ENCODE assay signal across 21 cellular contexts in genomic region chr15:23570466-23570865, GRCh38. TPM values are rescaled to one million over a fixed set of nuclear protein-coding genes. Genes with fewer than 3 reads are reported as not detected.
DNase-seq lines count a peak whose midpoint lies in the region; ATAC-seq and TF ChIP-seq lines count a peak whose summit lies in the region.
"Had no signal": no experiment of that assay in that cellular context is flagged by ENCODE, and none has a peak within 500 bp of the region (broad histone marks: within the 10 kb centered on the region; RNA-seq: fewer than 3 reads in every experiment).

No MANE protein-coding gene starts in this region.

- H3K4me3 ChIP-seq in mucosa of descending colon (no peak overlapping the region), hepatocyte (no peak overlapping the region)
- H3K4me3 ChIP-seq: SJCRH30 had no signal

- H3K4me1 Mint-ChIP-seq in activated CD4-positive, alpha-beta T cell treated with anti-CD3 and anti-CD28 coated beads, Interleukin-2, amount 10 ng/mL, durations not matched to agents 24 days and 14 days = no peaks in the 10 kb centered on the region
- no peaks in the 10 kb centered on the region for H3K4me1 Mint-ChIP-seq in effector memory CD8-positive, alpha-beta T cell (ENCODE audit: low read depth in 2 of 2)
- H3K4me1 Mint-ChIP-seq: activated naive CD4-positive, alpha-beta T cell treated with anti-CD3 and anti-CD28 coated beads, Interleukin-2, amount 50 U/mL, for 24 hours had no signal

- H3K27ac ChIP-seq in cingulate gyrus (ENCODE audit: low read depth, low read length) (peak overlapping the region; percentile 39), hepatocyte (no peak overlapping the region)
- H3K27ac ChIP-seq: brain microvascular endothelial cell, epithelial cell of prostate, SJCRH30 had no signal

- H3K4me1 ChIP-seq in mucosa of descending colon (ENCODE audit: low read depth) (no peaks in the 10 kb centered on the region), hepatocyte (ENCODE audit: insufficient read depth) (no peaks in the 10 kb centered on the region)
- H3K4me1 ChIP-seq: SJCRH30 had no signal

- DNase-seq in activated CD4-positive, alpha-beta T cell treated with anti-CD3 and anti-CD28 coated beads, Interleukin-2, amount 10 ng/mL, durations not matched to agents 24 days and 14 days = peak; percentile 16
- DNase-seq in activated CD4-positive, alpha-beta T cell treated with anti-CD3 and anti-CD28 coated beads for 48 hours = no peak
- DNase-seq in mucosa of descending colon = no peak
- no peak for DNase-seq in hepatocyte (ENCODE audit: low spot score)
- no peak for DNase-seq in H4 (ENCODE audit: low spot score)
- no peak for DNase-seq in effector memory CD8-positive, alpha-beta T cell
- no peak for DNase-seq in HUDEP-2 (lab: John Stamatoyannopoulos, UW; ENCODE audit: unreplicated experiment in 76 of 76)
- DNase-seq: activated CD8-positive, alpha-beta T cell treated with anti-CD3 and anti-CD28 coated beads, Interleukin-2, amount 10 ng/mL, durations not matched to agents 7 days and 5 days; activated T-cell treated with anti-CD3 and anti-CD28 coated beads, Interleukin-2, amount 50 U/mL, for 48 hours; brain microvascular endothelial cell; DMS53; MV-4-11; NCI-H774; small intestine had no signal

- peak; percentile 55 for ATAC-seq in mucosa of descending colon
- no peak for ATAC-seq in effector memory CD8-positive, alpha-beta T cell (replicated peaks)
- ATAC-seq: activated CD8-positive, alpha-beta T cell treated with anti-CD3 and anti-CD28 coated beads, Interleukin-2, amount 10 ng/mL, durations not matched to agents 7 days and 5 days had no signal

- no peak overlapping the region for H3K4me3 Mint-ChIP-seq in activated CD4-positive, alpha-beta T cell treated with anti-CD3 and anti-CD28 coated beads, Interleukin-2, amount 10 ng/mL, durations not matched to agents 24 days and 14 days
- no peak overlapping the region for H3K4me3 Mint-ChIP-seq in effector memory CD8-positive, alpha-beta T cell
- H3K4me3 Mint-ChIP-seq: activated CD8-positive, alpha-beta T cell treated with anti-CD3 and anti-CD28 coated beads, Interleukin-2, amount 10 ng/mL, durations not matched to agents 7 days and 5 days; activated naive CD4-positive, alpha-beta T cell treated with anti-CD3 and anti-CD28 coated beads, Interleukin-2, amount 50 U/mL, for 24 hours; dendritic cell treated with granulocyte-macrophage colony-stimulating factor and Interleukin-4, amounts not matched to agents 40 ng/mL and 50 ng/mL, for 4 days; IgD-negative memory B cell had no signal

- H3K27me3 ChIP-seq in hepatocyte = no peaks in the 10 kb centered on the region
- H3K27me3 ChIP-seq: brain microvascular endothelial cell, SJCRH30 had no signal

- no peaks in the 10 kb centered on the region for H3K79me2 ChIP-seq in hepatocyte

- H3K9me3 Mint-ChIP-seq in activated CD4-positive, alpha-beta T cell treated with anti-CD3 and anti-CD28 coated beads, Interleukin-2, amount 10 ng/mL, durations not matched to agents 24 days and 14 days = no peaks in the 10 kb centered on the region
- peaks cover under 1 to 2% of the 10 kb centered on the region in 2 donors for H3K9me3 Mint-ChIP-seq in effector memory CD8-positive, alpha-beta T cell
- H3K9me3 Mint-ChIP-seq: activated naive CD4-positive, alpha-beta T cell treated with anti-CD3 and anti-CD28 coated beads, Interleukin-2, amount 50 U/mL, for 24 hours; IgD-negative memory B cell had no signal

- no peak for TF ChIP-seq CTCF in mucosa of descending colon (IDR thresholded peaks at IDR 0.05)
- TF ChIP-seq CTCF in hepatocyte (IDR thresholded peaks at IDR 0.05; ENCODE audit: poor library complexity) = no peak

- H4K20me1 ChIP-seq in hepatocyte (ENCODE audit: insufficient read depth, poor library complexity, severe bottlenecking) = no peaks in the 10 kb centered on the region

- H3K9me2 ChIP-seq in hepatocyte (replicated peaks; ENCODE audit: insufficient read depth) = no peaks in the 10 kb centered on the region

- peaks cover 3% of the 10 kb centered on the region for H3K9me3 ChIP-seq in mucosa of descending colon
- no peaks in the 10 kb centered on the region for H3K9me3 ChIP-seq in hepatocyte (ENCODE audit: low read depth)
- H3K9me3 ChIP-seq: SJCRH30 had no signal

- H3K36me3 Mint-ChIP-seq in activated CD4-positive, alpha-beta T cell treated with anti-CD3 and anti-CD28 coated beads, Interleukin-2, amount 10 ng/mL, durations not matched to agents 24 days and 14 days (ENCODE audit: low read depth) = no peaks in the 10 kb centered on the region
- peaks cover 5% of the 10 kb centered on the region for H3K36me3 Mint-ChIP-seq in effector memory CD8-positive, alpha-beta T cell (ENCODE audit: insufficient read depth)
- H3K36me3 Mint-ChIP-seq: activated naive CD4-positive, alpha-beta T cell treated with anti-CD3 and anti-CD28 coated beads, Interleukin-2, amount 50 U/mL, for 24 hours; IgD-negative memory B cell had no signal

- H2AFZ ChIP-seq in hepatocyte = no peak overlapping the region

- intact Hi-C loops in activated CD4-positive, alpha-beta T cell treated with anti-CD3 and anti-CD28 coated beads, Interleukin-2, amount 10 ng/mL, durations not matched to agents 24 days and 14 days (cut with micrococcal nuclease) = no loop called here
- intact Hi-C loops in mucosa of descending colon (cut with DNase I, micrococcal nuclease) = no loop called here

- no peak overlapping the region for H3K4me2 ChIP-seq in hepatocyte

- WGBS in hepatocyte (ENCODE audit: low lambda C conversion rate, missing lambda C conversion rate) = 21% methylated on average over 3 of the region's 3 CpGs

- no peak overlapping the region for H3K27ac Mint-ChIP-seq in activated CD4-positive, alpha-beta T cell treated with anti-CD3 and anti-CD28 coated beads, Interleukin-2, amount 10 ng/mL, durations not matched to agents 24 days and 14 days
- no peak overlapping the region for H3K27ac Mint-ChIP-seq in effector memory CD8-positive, alpha-beta T cell
- H3K27ac Mint-ChIP-seq: activated CD8-positive, alpha-beta T cell treated with anti-CD3 and anti-CD28 coated beads, Interleukin-2, amount 10 ng/mL, durations not matched to agents 7 days and 5 days; activated naive CD4-positive, alpha-beta T cell treated with anti-CD3 and anti-CD28 coated beads, Interleukin-2, amount 50 U/mL, for 24 hours; dendritic cell treated with granulocyte-macrophage colony-stimulating factor and Interleukin-4, amounts not matched to agents 40 ng/mL and 50 ng/mL, for 4 days; IgD-negative memory B cell had no signal

- no peaks in the 10 kb centered on the region for H3K36me3 ChIP-seq in mucosa of descending colon (ENCODE audit: low read depth)
- H3K36me3 ChIP-seq in hepatocyte (replicated peaks; ENCODE audit: insufficient read depth, low read depth) = no peaks in the 10 kb centered on the region
- H3K36me3 ChIP-seq: brain microvascular endothelial cell, SJCRH30 had no signal

- no peaks in the 10 kb centered on the region for H3K27me3 Mint-ChIP-seq in activated CD4-positive, alpha-beta T cell treated with anti-CD3 and anti-CD28 coated beads, Interleukin-2, amount 10 ng/mL, durations not matched to agents 24 days and 14 days
- no peaks in the 10 kb centered on the region for H3K27me3 Mint-ChIP-seq in effector memory CD8-positive, alpha-beta T cell
- H3K27me3 Mint-ChIP-seq: dendritic cell treated with granulocyte-macrophage colony-stimulating factor and Interleukin-4, amounts not matched to agents 40 ng/mL and 50 ng/mL, for 4 days; IgD-negative memory B cell had no signal

RNA-seq across cellular contexts. Expression of gene MKRN3, which starts 5.0 kb away (rescaled TPM):
- total RNA-seq in activated CD4-positive, alpha-beta T cell treated with anti-CD3 and anti-CD28 coated beads, Interleukin-2, amount 10 ng/mL, durations not matched to agents 24 days and 14 days = 1.5 and 2.1 TPM in 2 replicates
- total RNA-seq in mucosa of descending colon (1 to 10 TPM in 1 of 3 donors, under 1 TPM in 1, not detected in 1; 0.61 to 3.6 TPM), hepatocyte (0.57 TPM in 1 of 2 replicates, not detected in the other)
- not detected in 2 replicates for polyA plus RNA-seq in hepatocyte
- total RNA-seq in H4 (2014; rRNA removed; shearing (Covaris generic)) = 5.6 and 9.6 TPM in 2 replicates
- polyA plus RNA-seq: liver had no signal
